Comparison of ENCODE assay signal across 8 cellular contexts in the genomic region with DNA sequence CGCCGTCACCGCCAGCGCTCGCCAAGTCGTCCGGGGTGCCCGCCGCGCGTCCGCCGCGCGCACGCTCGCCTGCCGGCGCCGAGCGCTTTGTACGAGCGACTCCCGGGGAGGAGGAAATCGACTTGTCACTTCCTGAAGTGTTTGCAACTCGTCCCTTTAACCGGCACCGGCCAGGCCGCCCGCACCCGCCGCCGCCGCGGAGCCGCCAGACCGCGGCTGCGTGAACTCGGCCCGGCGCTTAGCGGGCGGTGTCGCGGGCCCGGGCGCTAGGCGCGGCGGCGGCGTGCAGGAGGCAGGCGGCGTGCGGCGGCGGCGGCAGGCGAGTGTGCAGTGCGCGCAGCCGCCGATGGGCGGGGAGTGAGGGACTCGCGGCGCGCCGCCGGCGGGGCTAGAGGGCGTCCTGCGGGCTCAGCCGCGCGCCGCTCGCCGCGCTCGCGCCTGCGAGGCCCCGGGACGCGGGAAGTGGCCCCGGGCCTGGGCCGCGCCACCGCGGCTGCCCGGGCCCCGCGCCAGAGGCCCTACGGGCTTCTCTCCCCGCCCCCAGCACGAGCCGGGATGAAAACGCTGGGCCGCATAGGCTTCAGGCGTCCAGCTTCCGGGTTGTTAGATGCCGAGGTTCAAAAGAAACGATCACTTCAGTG. TPM values are rescaled to one million over a fixed set of nuclear protein-coding genes. Genes with fewer than 3 reads are reported as not detected.
A peak's percentile ranks its signal among the peaks of the same experiment; 100 is the strongest.
DNase-seq lines count a peak whose midpoint lies in the region; ATAC-seq and TF ChIP-seq lines count a peak whose summit lies in the region.

A gene with protein sequence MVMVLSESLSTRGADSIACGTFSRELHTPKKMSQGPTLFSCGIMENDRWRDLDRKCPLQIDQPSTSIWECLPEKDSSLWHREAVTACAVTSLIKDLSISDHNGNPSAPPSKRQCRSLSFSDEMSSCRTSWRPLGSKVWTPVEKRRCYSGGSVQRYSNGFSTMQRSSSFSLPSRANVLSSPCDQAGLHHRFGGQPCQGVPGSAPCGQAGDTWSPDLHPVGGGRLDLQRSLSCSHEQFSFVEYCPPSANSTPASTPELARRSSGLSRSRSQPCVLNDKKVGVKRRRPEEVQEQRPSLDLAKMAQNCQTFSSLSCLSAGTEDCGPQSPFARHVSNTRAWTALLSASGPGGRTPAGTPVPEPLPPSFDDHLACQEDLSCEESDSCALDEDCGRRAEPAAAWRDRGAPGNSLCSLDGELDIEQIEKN (minus strand): TSS at position 332 of the 641 bp plus-strand sequence. CDS start 37,665 bp downstream, outside the sequence.

- H3K4me3 ChIP-seq in colonic mucosa, result peak within 1 kb of the TSS; percentile 65

- H3K27ac ChIP-seq in colonic mucosa, result peak within 1 kb of the TSS; percentile 83

- peaks cover 30% of the 10 kb centered on the region for H3K4me1 ChIP-seq in colonic mucosa

- intact Hi-C loops in colonic mucosa (cut with DNase I), result loop anchor here (5.0 kb wide), 2 partner anchors 97 to 117 kb away; no protein-coding TSS in a partner anchor
- intact Hi-C loops in left colon (cut with DNase I, micrococcal nuclease), result loop anchor here (5.0 to 10.0 kb wide), 3 partner anchors 109 to 212 kb away; no protein-coding TSS in a partner anchor

- H3K9me3 ChIP-seq in colonic mucosa, result no peaks in the 10 kb centered on the region

- H3K36me3 ChIP-seq in colonic mucosa, result no peaks in the 10 kb centered on the region

- peak; percentile 73 for ATAC-seq in HG02885 (IDR thresholded peaks at IDR 0.05; ENCODE audit: poor library complexity, unreplicated experiment)
- ATAC-seq in left colon, result peak; percentile 54

- no peak for TF ChIP-seq CTCF in colonic mucosa (IDR thresholded peaks at IDR 0.05)

- H3K9ac ChIP-seq in colonic mucosa (ENCODE audit: low read depth in 2 of 2, low read length in 2 of 2), result peak within 1 kb of the TSS; percentile 71 to 72

- DNase-seq in SIG-M5 treated with dmso at 0.1 percent for 504 hours (lab: John Stamatoyannopoulos, UW; ENCODE audit: unreplicated experiment), result peak; percentile 83
- DNase-seq in SIG-M5 (lab: John Stamatoyannopoulos, UW), result no peak
- peak; percentile 59 for DNase-seq in NCI-H2196 (lab: John Stamatoyannopoulos, UW; ENCODE audit: unreplicated experiment)
- peak; percentile 77 to 81 for DNase-seq in activated CD4-positive, alpha-beta T cell treated with anti-CD3 and anti-CD28 coated beads for 4 hours
- peak; percentile 84 for DNase-seq in colonic mucosa
- peak; percentile 79 to 88 for DNase-seq in left colon
- peak; percentile 71 to 79 for DNase-seq in stimulated activated CD4-positive, alpha-beta T cell treated with anti-CD3 and anti-CD28 coated beads, Interleukin-1b, Interleukin-23, amount 100 ng/mL, for 4 hours (ENCODE audit: low read depth in 2 of 2)

- H3K27me3 ChIP-seq in colonic mucosa, result no peaks in the 10 kb centered on the region

RNA-seq across cellular contexts. Expression of the gene that starts here (rescaled TPM):
- total RNA-seq in colonic mucosa, result 10 to 100 TPM; 43.3 to 45.2 TPM
- total RNA-seq in left colon, result 10 to 100 TPM; 31.6 to 48.0 TPM
